In the genomic region with DNA sequence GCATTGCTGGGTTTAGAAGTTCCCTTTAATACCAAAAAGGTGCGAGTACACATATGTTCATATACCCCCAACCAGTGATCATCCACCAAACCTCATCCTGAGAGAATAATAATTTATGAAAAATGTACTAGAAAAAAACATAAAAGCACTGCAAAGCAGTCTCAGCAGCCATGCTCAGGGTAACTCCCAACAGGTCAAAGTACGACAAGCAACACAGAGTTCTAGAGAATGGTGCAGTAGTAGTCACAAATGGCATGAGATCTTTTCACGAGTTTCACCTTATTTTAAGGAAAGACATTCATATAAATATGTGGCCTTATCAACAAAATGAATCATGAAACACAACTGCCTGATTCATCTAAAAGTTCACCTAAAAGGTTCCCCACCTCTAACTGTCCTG, we compare ENCODE assay signal across 18 cellular contexts.
"Had no signal": no experiment of that assay in that cellular context is flagged by ENCODE, and none has a peak within 500 bp of the region (broad histone marks: within the 10 kb centered on the region; RNA-seq: fewer than 3 reads in every experiment).

No MANE protein-coding gene starts in this region.

- H3K27me3 Mint-ChIP-seq: dendritic cell treated with granulocyte-macrophage colony-stimulating factor and Interleukin-4, amounts not matched to agents 40 ng/mL and 50 ng/mL, for 4 days; natural killer cell treated with Interleukin-12 subunit alpha and Interleukin-12 subunit beta and Interleukin-15 and Interleukin-18, amount 100 ng/mL, for 72 hours had no signal

- H3K27me3 ChIP-seq: foreskin keratinocyte, sigmoid colon, stomach, transverse colon had no signal

- H3K9me3 ChIP-seq: sigmoid colon, stomach, thoracic aorta, transverse colon had no signal

- H3K4me3 Mint-ChIP-seq: dendritic cell treated with granulocyte-macrophage colony-stimulating factor and Interleukin-4, amounts not matched to agents 40 ng/mL and 50 ng/mL, for 4 days; natural killer cell treated with Interleukin-12 subunit alpha and Interleukin-12 subunit beta and Interleukin-15 and Interleukin-18, amount 100 ng/mL, for 72 hours had no signal

- H3K36me3 Mint-ChIP-seq: natural killer cell treated with Interleukin-12 subunit alpha and Interleukin-12 subunit beta and Interleukin-15 and Interleukin-18, amount 100 ng/mL, for 72 hours had no signal

- H3K27ac Mint-ChIP-seq: dendritic cell treated with granulocyte-macrophage colony-stimulating factor and Interleukin-4, amounts not matched to agents 40 ng/mL and 50 ng/mL, for 4 days; natural killer cell treated with Interleukin-12 subunit alpha and Interleukin-12 subunit beta and Interleukin-15 and Interleukin-18, amount 100 ng/mL, for 72 hours had no signal

- H3K4me1 ChIP-seq: sigmoid colon had no signal

- H3K4me3 ChIP-seq: sigmoid colon, skin epidermis, stomach, thoracic aorta, transverse colon had no signal

- ATAC-seq: foreskin keratinocyte; left lobe of liver; natural killer cell treated with Interleukin-12 subunit alpha and Interleukin-12 subunit beta and Interleukin-15 and Interleukin-18, amount 100 ng/mL, for 72 hours had no signal

- H3K36me3 ChIP-seq: sigmoid colon, stomach, thoracic aorta, transverse colon had no signal

- FAIRE-seq: colon had no signal

- DNase-seq: erythroblast; foreskin keratinocyte; head of caudate nucleus; hippocampal formation; islet precursor cell; midbrain; sigmoid colon; stimulated activated CD4-positive, alpha-beta T cell treated with anti-CD3 and anti-CD28 coated beads, Interleukin-12 subunit alpha, Interleukin-12 subunit beta, amount 100 ng/mL, for 4 hours; stimulated activated naive CD4-positive, alpha-beta T cell; stomach; substantia nigra; transverse colon had no signal

- H3K9me3 Mint-ChIP-seq: dendritic cell treated with granulocyte-macrophage colony-stimulating factor and Interleukin-4, amounts not matched to agents 40 ng/mL and 50 ng/mL, for 4 days; natural killer cell treated with Interleukin-12 subunit alpha and Interleukin-12 subunit beta and Interleukin-15 and Interleukin-18, amount 100 ng/mL, for 72 hours had no signal

- H3K27ac ChIP-seq: sigmoid colon, skin epidermis, stomach, transverse colon had no signal
